In the genomic region with DNA sequence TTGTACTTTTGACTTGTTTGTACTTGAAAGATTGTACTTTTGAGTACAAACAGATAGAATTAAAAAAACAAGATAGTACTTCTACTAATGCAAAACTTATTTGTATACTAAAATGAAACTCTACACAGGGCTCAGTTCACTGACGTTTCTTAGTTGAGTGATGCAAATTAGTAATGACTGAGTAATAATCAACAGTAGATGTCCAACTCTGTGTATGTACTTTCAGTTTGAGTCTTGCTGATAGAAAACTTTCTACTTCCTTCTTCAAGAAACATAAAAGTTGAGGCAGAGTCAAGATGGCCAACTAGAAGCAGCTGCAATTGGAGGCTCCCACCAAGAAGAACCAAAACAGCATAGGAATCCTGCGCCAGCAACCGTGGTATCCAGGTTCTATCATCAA, we compare ENCODE assay signal across 1 cellular context.
TF ChIP-seq lines count a peak whose summit lies in the region.

No MANE protein-coding gene starts in this region.

TF ChIP-seq in HepG2, 621 proteins besides CTCF, POLR2A, EP300 and RAD21 (continued from another document):
- TF ChIP-seq, protein P1, sequence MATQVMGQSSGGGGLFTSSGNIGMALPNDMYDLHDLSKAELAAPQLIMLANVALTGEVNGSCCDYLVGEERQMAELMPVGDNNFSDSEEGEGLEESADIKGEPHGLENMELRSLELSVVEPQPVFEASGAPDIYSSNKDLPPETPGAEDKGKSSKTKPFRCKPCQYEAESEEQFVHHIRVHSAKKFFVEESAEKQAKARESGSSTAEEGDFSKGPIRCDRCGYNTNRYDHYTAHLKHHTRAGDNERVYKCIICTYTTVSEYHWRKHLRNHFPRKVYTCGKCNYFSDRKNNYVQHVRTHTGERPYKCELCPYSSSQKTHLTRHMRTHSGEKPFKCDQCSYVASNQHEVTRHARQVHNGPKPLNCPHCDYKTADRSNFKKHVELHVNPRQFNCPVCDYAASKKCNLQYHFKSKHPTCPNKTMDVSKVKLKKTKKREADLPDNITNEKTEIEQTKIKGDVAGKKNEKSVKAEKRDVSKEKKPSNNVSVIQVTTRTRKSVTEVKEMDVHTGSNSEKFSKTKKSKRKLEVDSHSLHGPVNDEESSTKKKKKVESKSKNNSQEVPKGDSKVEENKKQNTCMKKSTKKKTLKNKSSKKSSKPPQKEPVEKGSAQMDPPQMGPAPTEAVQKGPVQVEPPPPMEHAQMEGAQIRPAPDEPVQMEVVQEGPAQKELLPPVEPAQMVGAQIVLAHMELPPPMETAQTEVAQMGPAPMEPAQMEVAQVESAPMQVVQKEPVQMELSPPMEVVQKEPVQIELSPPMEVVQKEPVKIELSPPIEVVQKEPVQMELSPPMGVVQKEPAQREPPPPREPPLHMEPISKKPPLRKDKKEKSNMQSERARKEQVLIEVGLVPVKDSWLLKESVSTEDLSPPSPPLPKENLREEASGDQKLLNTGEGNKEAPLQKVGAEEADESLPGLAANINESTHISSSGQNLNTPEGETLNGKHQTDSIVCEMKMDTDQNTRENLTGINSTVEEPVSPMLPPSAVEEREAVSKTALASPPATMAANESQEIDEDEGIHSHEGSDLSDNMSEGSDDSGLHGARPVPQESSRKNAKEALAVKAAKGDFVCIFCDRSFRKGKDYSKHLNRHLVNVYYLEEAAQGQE (IDR thresholded peaks at IDR 0.05; ENCODE audit: borderline replicate concordance in 1 of 2, low read depth in 1 of 2, low read length in 2 of 2): no peak
- TF ChIP-seq THYN1 (CRISPR knock-in tag; IDR thresholded peaks at IDR 0.05; ENCODE audit: borderline replicate concordance, low read depth): no peak
- TF ChIP-seq HOXA7 (CRISPR knock-in tag; IDR thresholded peaks at IDR 0.05): no peak
- no peak for TF ChIP-seq CENPT (CRISPR knock-in tag; IDR thresholded peaks at IDR 0.05; ENCODE audit: low read depth)
- no peak for TF ChIP-seq REPIN1 (CRISPR knock-in tag; IDR thresholded peaks at IDR 0.05; ENCODE audit: borderline replicate concordance, low read depth)
- TF ChIP-seq ZNF230 (CRISPR knock-in tag; IDR thresholded peaks at IDR 0.05): no peak
- TF ChIP-seq ZNF737 (CRISPR knock-in tag; IDR thresholded peaks at IDR 0.05; ENCODE audit: borderline replicate concordance): no peak
